8 cellular contexts compared by ENCODE assay signal in genomic region chr12:119876761-119877638, GRCh38. TPM values are rescaled to one million over a fixed set of nuclear protein-coding genes. Genes with fewer than 3 reads are reported as not detected.
DNase-seq lines count a peak whose midpoint lies in the region; FAIRE-seq and TF ChIP-seq lines count a peak whose summit lies in the region.

Gene CIT (minus strand): TSS chr12:119877320. CDS start chr12:119876168, 1,152 bp downstream.

- peak within 1 kb of the TSS; percentile 93 for H3K18ac ChIP-seq in neuronal stem cell (ENCODE audit: low read length)

- TF ChIP-seq CTCF in HFF-Myc (IDR thresholded peaks at IDR 0.05; ENCODE audit: low read depth, low read length, missing control alignments), result no peak

- H3K27ac ChIP-seq in SJSA1 (peak within 1 kb of the TSS; percentile 93), neuronal stem cell (replicated peaks; ENCODE audit: low read length) (peak within 1 kb of the TSS; percentile 79), subcutaneous abdominal adipose tissue (ENCODE audit: low read depth, low read length) (no peak within 1 kb of the TSS)

- H2BK120ac ChIP-seq in neuronal stem cell (ENCODE audit: low read depth, low read length), result no peak within 1 kb of the TSS

- H3K9ac ChIP-seq in neuronal stem cell (ENCODE audit: low read depth, low read length, poor library complexity) (peak within 1 kb of the TSS; percentile 88), subcutaneous abdominal adipose tissue (ENCODE audit: low read length in 5 of 5) (peak within 1 kb of the TSS; percentile 26 to 82 (median 68))

- H4K91ac ChIP-seq in neuronal stem cell (ENCODE audit: low read depth, low read length, poor library complexity), result no peak within 1 kb of the TSS

- peak within 1 kb of the TSS; percentile 94 for H2AFZ ChIP-seq in neuronal stem cell (ENCODE audit: low read length)

- H3K4me3 ChIP-seq in HFF-Myc (replicated peaks; ENCODE audit: low read depth, low read length) (peak within 1 kb of the TSS; percentile 78), SJSA1 (peak within 1 kb of the TSS; percentile 87), neuronal stem cell (ENCODE audit: low read length in 2 of 2) (peak within 1 kb of the TSS; percentile 78 to 96), subcutaneous abdominal adipose tissue (ENCODE audit: low read depth in 1 of 5, low read length in 5 of 5) (peak within 1 kb of the TSS; percentile 77 to 84 (median 80))

- DNase-seq in GM04503 (ENCODE audit: low read depth) (peak; percentile 74), HFF-Myc (ENCODE audit: extremely low read depth, low read depth) (peak; percentile 94), MV-4-11 (lab: John Stamatoyannopoulos, UW) (peak; percentile 94), SJSA1 (ENCODE audit: low read depth in 1 of 2, low spot score in 2 of 2) (peak; percentile 91), frontal cortex (ENCODE audit: low spot score in 2 of 2) (peak; percentile 78 to 93), neuronal stem cell (ENCODE audit: low spot score) (peak; percentile 96)
- peak; percentile 70 for DNase-seq in activated gamma-delta T cell treated with anti-CD3 and anti-CD28 coated beads, Interleukin-2, amount 50 U/mL, for 16 hours (ENCODE audit: low read depth)

- no peak within 1 kb of the TSS for H3K4ac ChIP-seq in neuronal stem cell (ENCODE audit: low read length)

- H3K4me2 ChIP-seq in neuronal stem cell (ENCODE audit: insufficient read depth, low read length, poor library complexity, severe bottlenecking), result peak within 1 kb of the TSS; percentile 94

- H2AK5ac ChIP-seq in neuronal stem cell (ENCODE audit: low read depth, low read length), result no peak within 1 kb of the TSS

- no CpG with 5 or more reads among the region's 56 CpGs for WGBS in neuronal stem cell (ENCODE audit: extremely low coverage in 2 of 2, insufficient read length in 2 of 2, insufficient replicate concordance in 1 of 2), 2 donors

- H3K14ac ChIP-seq in neuronal stem cell (ENCODE audit: low read length), result no peak within 1 kb of the TSS

- H3K27me3 ChIP-seq in SJSA1 (replicated peaks), result no peaks in the 10 kb centered on the region
- peaks cover 0 to 18% (median 0%) of the 10 kb centered on the region in 3 experiments for H3K27me3 ChIP-seq in neuronal stem cell (ENCODE audit: control insufficient read depth in 3 of 3, insufficient read depth in 3 of 3, low read depth in 1 of 3, low read length in 3 of 3)
- no peaks in the 10 kb centered on the region for H3K27me3 ChIP-seq in subcutaneous abdominal adipose tissue (ENCODE audit: control insufficient read depth in 5 of 5, insufficient read depth in 4 of 5, low read length in 5 of 5)

- peaks cover 7% of the 10 kb centered on the region for H3K79me1 ChIP-seq in neuronal stem cell (ENCODE audit: low read depth, low read length)

- H4K8ac ChIP-seq in neuronal stem cell (ENCODE audit: low read depth, low read length), result no peak within 1 kb of the TSS

- H3K36me3 ChIP-seq in SJSA1 (peaks cover 46% of the 10 kb centered on the region), neuronal stem cell (replicated peaks in 1 of 2; ENCODE audit: control insufficient read depth in 2 of 2, insufficient read depth in 2 of 2, low read length in 2 of 2) (peaks cover 9 to 39% of the 10 kb centered on the region in 2 donors), subcutaneous abdominal adipose tissue (ENCODE audit: control insufficient read depth in 5 of 5, insufficient read depth in 5 of 5, low read length in 5 of 5) (no peaks in the 10 kb centered on the region)

- no peak within 1 kb of the TSS for H2BK12ac ChIP-seq in neuronal stem cell (ENCODE audit: low read length)

- peaks cover 12% of the 10 kb centered on the region for H3K4me1 ChIP-seq in SJSA1 (replicated peaks)
- H3K4me1 ChIP-seq in neuronal stem cell (ENCODE audit: control insufficient read depth in 2 of 2, insufficient read depth in 1 of 2, low read depth in 1 of 2, low read length in 2 of 2), result peaks cover 3 to 5% of the 10 kb centered on the region in 2 donors
- peaks cover 0 to 14% (median 12%) of the 10 kb centered on the region in 5 donors for H3K4me1 ChIP-seq in subcutaneous abdominal adipose tissue (ENCODE audit: control insufficient read depth in 5 of 5, insufficient read depth in 5 of 5, low read length in 5 of 5)

- no peak within 1 kb of the TSS for H2BK5ac ChIP-seq in neuronal stem cell (ENCODE audit: low read length)

- FAIRE-seq in frontal cortex (lab: Jason Lieb, UNC), result no peak

- no peaks in the 10 kb centered on the region for H3K9me3 ChIP-seq in SJSA1 (replicated peaks)
- no peaks in the 10 kb centered on the region for H3K9me3 ChIP-seq in neuronal stem cell (replicated peaks in 1 of 2; ENCODE audit: control insufficient read depth in 2 of 2, insufficient read depth in 1 of 2, low read depth in 1 of 2, low read length in 2 of 2)
- H3K9me3 ChIP-seq in subcutaneous abdominal adipose tissue (ENCODE audit: control insufficient read depth in 5 of 5, low read length in 5 of 5), result no peaks in the 10 kb centered on the region

- no peak within 1 kb of the TSS for H2BK15ac ChIP-seq in neuronal stem cell (ENCODE audit: low read length)

- H3K23ac ChIP-seq in neuronal stem cell (ENCODE audit: low read depth, low read length, poor library complexity), result peak within 1 kb of the TSS; percentile 43

RNA-seq across cellular contexts. Expression of gene CIT, which starts in this region (rescaled TPM):
- total RNA-seq in SJSA1 (2014; rRNA removed; shearing (Covaris generic)), result 21.1 and 33.7 TPM in 2 replicates
- 11.4 TPM for total RNA-seq in frontal cortex
- polyA plus RNA-seq in neuronal stem cell (2013, experiment 1 of 2), result 26.8 TPM
- 28.7 TPM for polyA plus RNA-seq in neuronal stem cell (2013, experiment 2 of 2)
